Comparison of ENCODE assay signal across 17 cellular contexts in genomic region chr9:68974901-68975300, GRCh38. TPM values are rescaled to one million over a fixed set of nuclear protein-coding genes. Genes with fewer than 3 reads are reported as not detected.
A peak's percentile ranks its signal among the peaks of the same experiment; 100 is the strongest.
DNase-seq lines count a peak whose midpoint lies in the region; ATAC-seq, FAIRE-seq and TF ChIP-seq lines count a peak whose summit lies in the region.
"Had no signal": no experiment of that assay in that cellular context is flagged by ENCODE, and none has a peak within 500 bp of the region (broad histone marks: within the 10 kb centered on the region; RNA-seq: fewer than 3 reads in every experiment).

No MANE protein-coding gene starts in this region.

- no peaks in the 10 kb centered on the region for H4K20me1 ChIP-seq in OCI-LY3 (ENCODE audit: insufficient read depth, low read length)

- 62 to 90% (median 80%) methylated on average over 3 of the region's 3 CpGs for WGBS in spleen, 5 donors

- H3K4me2 ChIP-seq in OCI-LY3 (ENCODE audit: low read length): peak overlapping the region; percentile 18
- H3K4me2 ChIP-seq: SK-N-SH had no signal

- ATAC-seq in Right ventricle myocardium superior (ENCODE audit: poor library complexity): peak; percentile 49

- no peak overlapping the region for H3K4me3 Mint-ChIP-seq in immature natural killer cell
- H3K4me3 Mint-ChIP-seq: CD4-positive, alpha-beta T cell had no signal

- H3K4me1 Mint-ChIP-seq in immature natural killer cell: peaks cover 7% of the 10 kb centered on the region in 2 donors

- no peak overlapping the region for H2AFZ ChIP-seq in OCI-LY3 (ENCODE audit: low read depth, low read length)
- H2AFZ ChIP-seq: GM23248 had no signal

- peak; percentile 69 for FAIRE-seq in GM12891 (lab: Jason Lieb, UNC)

- H3K27ac ChIP-seq in OCI-LY3 (ENCODE audit: low read length) (no peak overlapping the region), rectal smooth muscle tissue (ENCODE audit: low read depth, low read length) (peak overlapping the region; percentile 84), spleen (peak overlapping the region in 4 of 8 donors; percentile 54 to 75 (median 61))
- H3K27ac ChIP-seq: GM23248, WERI-Rb-1 had no signal

- H3K27me3 Mint-ChIP-seq in immature natural killer cell (ENCODE audit: low read depth in 3 of 3): peaks cover 0 to 3% (median 2%) of the 10 kb centered on the region in 3 donors
- H3K27me3 Mint-ChIP-seq: CD4-positive, alpha-beta T cell; IgD-negative memory B cell had no signal

- H3K36me3 Mint-ChIP-seq in immature natural killer cell: no peaks in the 10 kb centered on the region

- no peaks in the 10 kb centered on the region for H3K36me3 ChIP-seq in OCI-LY3 (replicated peaks; ENCODE audit: low read depth, low read length)
- H3K36me3 ChIP-seq in rectal smooth muscle tissue (ENCODE audit: control insufficient read depth, insufficient read depth, low read length): no peaks in the 10 kb centered on the region
- no peaks in the 10 kb centered on the region for H3K36me3 ChIP-seq in spleen
- H3K36me3 ChIP-seq: prostate gland, WERI-Rb-1 had no signal

- H3K9ac ChIP-seq in OCI-LY3 (ENCODE audit: low read length): no peak overlapping the region
- H3K9ac ChIP-seq in rectal smooth muscle tissue (ENCODE audit: low read length): no peak overlapping the region
- H3K9ac ChIP-seq: GM23248, SK-N-SH had no signal

- no peak for TF ChIP-seq CTCF in OCI-LY3 (IDR thresholded peaks at IDR 0.05; ENCODE audit: low read depth, low read length)
- no peak for TF ChIP-seq CTCF in spleen (IDR thresholded peaks at IDR 0.05 in 8 of 11, conservative IDR thresholded peaks at IDR 0.05 in 3 of 11)

- TF ChIP-seq POLR2A in GM12891 (IDR thresholded peaks at IDR 0.05; ENCODE audit: low read depth, low read length): no peak
- TF ChIP-seq POLR2A in spleen (IDR thresholded peaks at IDR 0.05): no peak

- no peak for DNase-seq in GM12891 (ENCODE audit: insufficient read length, low spot score)
- DNase-seq in Right ventricle myocardium superior: peak; percentile 53
- DNase-seq in GM19238 (ENCODE audit: insufficient read length, low spot score): no peak
- DNase-seq in spleen: no peak
- DNase-seq in immature natural killer cell: no peak
- DNase-seq: CD4-positive, alpha-beta T cell; effector CD8-positive, alpha-beta T cell; foreskin fibroblast; GM23248; NCI-H1092 treated with DMSO at 0.1 percent for 48 hours; NCI-H345; SK-N-SH; WERI-Rb-1 had no signal

- H3K9me3 ChIP-seq in OCI-LY3 (ENCODE audit: insufficient read depth, low read length): no peaks in the 10 kb centered on the region
- no peaks in the 10 kb centered on the region for H3K9me3 ChIP-seq in spleen
- H3K9me3 ChIP-seq: prostate gland, SK-N-SH had no signal

- no peaks in the 10 kb centered on the region for H3K27me3 ChIP-seq in OCI-LY3 (ENCODE audit: low read depth, low read length)
- H3K27me3 ChIP-seq in rectal smooth muscle tissue (ENCODE audit: control insufficient read depth, insufficient read depth, low read length): no peaks in the 10 kb centered on the region
- no peaks in the 10 kb centered on the region for H3K27me3 ChIP-seq in spleen (replicated peaks in 1 of 7)

- no peaks in the 10 kb centered on the region for H3K79me2 ChIP-seq in OCI-LY3 (ENCODE audit: low read length)

- H3K9me3 Mint-ChIP-seq in immature natural killer cell: no peaks in the 10 kb centered on the region
- H3K9me3 Mint-ChIP-seq: CD4-positive, alpha-beta T cell had no signal

- intact Hi-C loops in Right ventricle myocardium superior (cut with DNase I) (no loop called here), spleen (cut with DNase I; ENCODE audit: low total_unique reads) (no loop called here)

- no peak overlapping the region for H3K4me3 ChIP-seq in OCI-LY3 (ENCODE audit: low read length)
- H3K4me3 ChIP-seq in rectal smooth muscle tissue (ENCODE audit: low read length): peak overlapping the region; percentile 2
- H3K4me3 ChIP-seq in spleen: peak overlapping the region in 2 of 8 donors; percentile 10 to 35
- H3K4me3 ChIP-seq: GM23248 had no signal

- H3K4me1 ChIP-seq in OCI-LY3 (ENCODE audit: low read length): peaks cover 36% of the 10 kb centered on the region
- peaks cover 17% of the 10 kb centered on the region for H3K4me1 ChIP-seq in rectal smooth muscle tissue (ENCODE audit: control insufficient read depth, insufficient read depth, low read length)
- peaks cover 0 to 41% (median 2%) of the 10 kb centered on the region in 6 donors for H3K4me1 ChIP-seq in spleen
- H3K4me1 ChIP-seq: prostate gland had no signal

- no peak overlapping the region for H3K27ac Mint-ChIP-seq in immature natural killer cell
- H3K27ac Mint-ChIP-seq: CD4-positive, alpha-beta T cell had no signal

TF ChIP-seq in GM12891, 5 proteins besides CTCF, POLR2A, EP300 and RAD21:
- TF ChIP-seq TAF1 (IDR thresholded peaks at IDR 0.05; ENCODE audit: low read depth, low read length) (no peak), POU2F2 (IDR thresholded peaks at IDR 0.05; ENCODE audit: low read depth, low read length) (no peak), POLR2AphosphoS5 (IDR thresholded peaks at IDR 0.05; ENCODE audit: low read depth, low read length) (no peak), SPI1 (IDR thresholded peaks at IDR 0.05; ENCODE audit: low read depth, low read length) (no peak), PAX5 (IDR thresholded peaks at IDR 0.05; ENCODE audit: insufficient read depth, low read length, severe bottlenecking) (no peak)

RNA-seq across cellular contexts. Expression of gene PRKACG, which starts 39.0 kb away (rescaled TPM):
- not detected for polyA plus RNA-seq in GM12891 (2012; ENCODE audit: low read depth, missing spikeins)
- total RNA-seq in Right ventricle myocardium superior (not detected), spleen (not detected)
- polyA plus RNA-seq in spleen (not detected), immature natural killer cell (not detected)
- total RNA-seq: CD4-positive, alpha-beta T cell; GM23248 had no signal
- polyA plus RNA-seq: GM23248, IgD-negative memory B cell, SK-N-SH had no signal
